Comparison of ENCODE assay signal across 1 cellular context in genomic region chr22:19885841-19886592, GRCh38.
A peak's percentile ranks its signal among the peaks of the same experiment; 100 is the strongest.
TF ChIP-seq lines count a peak whose summit lies in the region.

No MANE protein-coding gene starts in this region.

TF ChIP-seq in K562, 482 proteins besides CTCF, POLR2A, EP300 and RAD21 (continued from another document and continues in another):
- TF ChIP-seq, protein P1, sequence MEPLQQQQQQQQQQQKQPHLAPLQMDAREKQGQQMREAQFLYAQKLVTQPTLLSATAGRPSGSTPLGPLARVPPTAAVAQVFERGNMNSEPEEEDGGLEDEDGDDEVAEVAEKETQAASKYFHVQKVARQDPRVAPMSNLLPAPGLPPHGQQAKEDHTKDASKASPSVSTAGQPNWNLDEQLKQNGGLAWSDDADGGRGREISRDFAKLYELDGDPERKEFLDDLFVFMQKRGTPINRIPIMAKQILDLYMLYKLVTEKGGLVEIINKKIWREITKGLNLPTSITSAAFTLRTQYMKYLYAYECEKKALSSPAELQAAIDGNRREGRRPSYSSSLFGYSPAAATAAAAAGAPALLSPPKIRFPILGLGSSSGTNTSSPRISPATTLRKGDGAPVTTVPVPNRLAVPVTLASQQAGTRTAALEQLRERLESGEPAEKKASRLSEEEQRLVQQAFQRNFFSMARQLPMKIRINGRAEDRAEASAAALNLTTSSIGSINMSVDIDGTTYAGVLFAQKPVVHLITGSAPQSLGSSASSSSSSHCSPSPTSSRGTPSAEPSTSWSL (CRISPR knock-in tag; IDR thresholded peaks at IDR 0.05; ENCODE audit: borderline replicate concordance): 0 out of 2 replicates have a peak, but pooled peaks have one; percentile 15
- TF ChIP-seq FUS (optimal IDR thresholded peaks at IDR 0.05; ENCODE audit: low read depth, low read length) (no peak), POLR2B (IDR thresholded peaks at IDR 0.05; ENCODE audit: low read depth, partially characterized antibody) (no peak), ZNF408 (CRISPR knock-in tag; IDR thresholded peaks at IDR 0.05; ENCODE audit: low read depth) (no peak), XRCC4 (IDR thresholded peaks at IDR 0.05; ENCODE audit: extremely low read depth, insufficient read depth, insufficient read length) (no peak), TCF15 (CRISPR knock-in tag; IDR thresholded peaks at IDR 0.05) (0 out of 2 replicates have a peak, but pooled peaks have one; percentile 42), ETV6 (IDR thresholded peaks at IDR 0.05; ENCODE audit: borderline replicate concordance in 1 of 2, low read depth in 2 of 2, low read length in 1 of 2) (0 out of 4 replicates have a peak, but pooled peaks of 1 of the 2 experiments have one; percentile 4), ETV6 (CRISPR knock-in tag; IDR thresholded peaks at IDR 0.05; ENCODE audit: borderline replicate concordance) (no peak), ATF7 (IDR thresholded peaks at IDR 0.05) (no peak), ZFX (CRISPR knock-in tag; IDR thresholded peaks at IDR 0.05) (no peak), ILF3 (IDR thresholded peaks at IDR 0.05; ENCODE audit: borderline replicate concordance) (no peak), CREB1 (IDR thresholded peaks at IDR 0.05) (no peak), CREB1 (CRISPR knock-in tag; IDR thresholded peaks at IDR 0.05) (no peak), KDM2B (CRISPR knock-in tag; IDR thresholded peaks at IDR 0.05) (no peak), SRSF3 (IDR thresholded peaks at IDR 0.05; ENCODE audit: insufficient read depth, low read length) (no peak), ARID4B (CRISPR knock-in tag; IDR thresholded peaks at IDR 0.05) (no peak), BHLHE40 (IDR thresholded peaks at IDR 0.05; ENCODE audit: low read length) (no peak), KLF1 (tag; IDR thresholded peaks at IDR 0.05) (no peak), NRF1 (conservative IDR thresholded peaks at IDR 0.05 in 1 of 2, IDR thresholded peaks at IDR 0.05 in 1 of 2) (no peak), BCOR (IDR thresholded peaks at IDR 0.05) (no peak), STAG1 (CRISPR knock-in tag; IDR thresholded peaks at IDR 0.05; ENCODE audit: borderline replicate concordance) (no peak), ZSCAN32 (CRISPR knock-in tag; IDR thresholded peaks at IDR 0.05) (no peak), ZNF518B (CRISPR knock-in tag; IDR thresholded peaks at IDR 0.05) (no peak), MCM7 (IDR thresholded peaks at IDR 0.05) (no peak), SMARCE1 (IDR thresholded peaks at IDR 0.05) (no peak), IRF1 (CRISPR knock-in tag; IDR thresholded peaks at IDR 0.05; ENCODE audit: borderline replicate concordance) (no peak), ZC3H8 (IDR thresholded peaks at IDR 0.05) (no peak), ZNF699 (CRISPR knock-in tag; IDR thresholded peaks at IDR 0.05; ENCODE audit: insufficient replicate concordance) (no peak), NR3C1 (CRISPR knock-in tag; IDR thresholded peaks at IDR 0.05) (no peak), LARP7 (IDR thresholded peaks at IDR 0.05) (no peak), ESRRA (IDR thresholded peaks at IDR 0.05; ENCODE audit: borderline replicate concordance, low read depth) (no peak), MCM2 (IDR thresholded peaks at IDR 0.05; ENCODE audit: low read depth) (no peak), KDM5B (IDR thresholded peaks at IDR 0.05; ENCODE audit: insufficient replicate concordance, low read depth, low read length) (peak; percentile 43), FOXJ3 (CRISPR knock-in tag; IDR thresholded peaks at IDR 0.05) (no peak), TRIM28 (IDR thresholded peaks at IDR 0.05) (no peak), TRIM24 (IDR thresholded peaks at IDR 0.05) (no peak), THRB (CRISPR knock-in tag; conservative IDR thresholded peaks at IDR 0.05) (no peak), XRCC3 (IDR thresholded peaks at IDR 0.05) (no peak), PPARD (CRISPR knock-in tag; IDR thresholded peaks at IDR 0.05) (no peak), ATF4 (CRISPR knock-in tag; IDR thresholded peaks at IDR 0.05) (no peak), TCF7L2 (IDR thresholded peaks at IDR 0.05; ENCODE audit: low read depth, low read length) (no peak), FOXA3 (CRISPR knock-in tag; conservative IDR thresholded peaks at IDR 0.05 in 1 of 2, IDR thresholded peaks at IDR 0.05 in 1 of 2) (no peak), HOXB6 (CRISPR knock-in tag; IDR thresholded peaks at IDR 0.05; ENCODE audit: borderline replicate concordance) (no peak), HMGN3 (IDR thresholded peaks at IDR 0.05; ENCODE audit: borderline replicate concordance, extremely low read depth, insufficient read length, low read depth, low read length) (peak; percentile 72)
- TF ChIP-seq, protein P2, sequence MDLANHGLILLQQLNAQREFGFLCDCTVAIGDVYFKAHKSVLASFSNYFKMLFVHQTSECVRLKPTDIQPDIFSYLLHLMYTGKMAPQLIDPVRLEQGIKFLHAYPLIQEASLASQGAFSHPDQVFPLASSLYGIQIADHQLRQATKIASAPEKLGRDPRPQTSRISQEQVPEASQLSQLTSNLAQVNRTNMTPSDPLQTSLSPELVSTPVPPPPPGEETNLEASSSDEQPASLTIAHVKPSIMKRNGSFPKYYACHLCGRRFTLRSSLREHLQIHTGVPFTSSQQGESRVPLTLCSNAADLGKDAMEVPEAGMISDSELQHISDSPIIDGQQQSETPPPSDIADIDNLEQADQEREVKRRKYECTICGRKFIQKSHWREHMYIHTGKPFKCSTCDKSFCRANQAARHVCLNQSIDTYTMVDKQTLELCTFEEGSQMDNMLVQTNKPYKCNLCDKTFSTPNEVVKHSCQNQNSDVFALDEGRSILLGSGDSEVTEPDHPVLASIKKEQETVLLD (IDR thresholded peaks at IDR 0.05): no peak
- TF ChIP-seq, protein P3, sequence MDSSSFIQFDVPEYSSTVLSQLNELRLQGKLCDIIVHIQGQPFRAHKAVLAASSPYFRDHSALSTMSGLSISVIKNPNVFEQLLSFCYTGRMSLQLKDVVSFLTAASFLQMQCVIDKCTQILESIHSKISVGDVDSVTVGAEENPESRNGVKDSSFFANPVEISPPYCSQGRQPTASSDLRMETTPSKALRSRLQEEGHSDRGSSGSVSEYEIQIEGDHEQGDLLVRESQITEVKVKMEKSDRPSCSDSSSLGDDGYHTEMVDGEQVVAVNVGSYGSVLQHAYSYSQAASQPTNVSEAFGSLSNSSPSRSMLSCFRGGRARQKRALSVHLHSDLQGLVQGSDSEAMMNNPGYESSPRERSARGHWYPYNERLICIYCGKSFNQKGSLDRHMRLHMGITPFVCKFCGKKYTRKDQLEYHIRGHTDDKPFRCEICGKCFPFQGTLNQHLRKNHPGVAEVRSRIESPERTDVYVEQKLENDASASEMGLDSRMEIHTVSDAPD (CRISPR knock-in tag; IDR thresholded peaks at IDR 0.05): no peak
- TF ChIP-seq, protein P4, sequence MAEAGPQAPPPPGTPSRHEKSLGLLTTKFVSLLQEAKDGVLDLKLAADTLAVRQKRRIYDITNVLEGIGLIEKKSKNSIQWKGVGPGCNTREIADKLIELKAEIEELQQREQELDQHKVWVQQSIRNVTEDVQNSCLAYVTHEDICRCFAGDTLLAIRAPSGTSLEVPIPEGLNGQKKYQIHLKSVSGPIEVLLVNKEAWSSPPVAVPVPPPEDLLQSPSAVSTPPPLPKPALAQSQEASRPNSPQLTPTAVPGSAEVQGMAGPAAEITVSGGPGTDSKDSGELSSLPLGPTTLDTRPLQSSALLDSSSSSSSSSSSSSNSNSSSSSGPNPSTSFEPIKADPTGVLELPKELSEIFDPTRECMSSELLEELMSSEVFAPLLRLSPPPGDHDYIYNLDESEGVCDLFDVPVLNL (CRISPR knock-in tag; IDR thresholded peaks at IDR 0.05; ENCODE audit: low read depth): no peak
